In genomic region chrX:151396827-151397740, GRCh38 we compare ENCODE assay signal across 1 cellular context.
A peak's percentile ranks its signal among the peaks of the same experiment; 100 is the strongest.
TF ChIP-seq lines count a peak whose summit lies in the region.

VMA21 (plus strand) TSS chrX:151397206; CDS start chrX:151397309, 103 bp downstream.

TF ChIP-seq in K562, 482 proteins besides CTCF, POLR2A, EP300 and RAD21 (continued from another document and continues in another):
- peak; percentile 91 for TF ChIP-seq ZBTB40 (IDR thresholded peaks at IDR 0.05)
- TF ChIP-seq ZBTB40 (CRISPR knock-in tag; IDR thresholded peaks at IDR 0.05) = no peak
- TF ChIP-seq CREM (IDR thresholded peaks at IDR 0.05; ENCODE audit: low read depth) = peak; percentile 84
- no peak for TF ChIP-seq POLR3A (IDR thresholded peaks at IDR 0.05; ENCODE audit: borderline replicate concordance, extremely low read depth, insufficient read depth, insufficient read length)
- TF ChIP-seq MAFK (IDR thresholded peaks at IDR 0.05; ENCODE audit: low read length) = no peak
- TF ChIP-seq IRF2 (CRISPR knock-in tag; IDR thresholded peaks at IDR 0.05) = no peak
- TF ChIP-seq SLC30A9 (CRISPR knock-in tag; IDR thresholded peaks at IDR 0.05) = no peak
- TF ChIP-seq MIER1 (IDR thresholded peaks at IDR 0.05; ENCODE audit: low read depth) = no peak
- TF ChIP-seq ZNF407 (IDR thresholded peaks at IDR 0.05; ENCODE audit: low read depth) = no peak
- TF ChIP-seq CEBPB (tag; IDR thresholded peaks at IDR 0.05) = no peak
- TF ChIP-seq MCM5 (IDR thresholded peaks at IDR 0.05; ENCODE audit: low read depth) = no peak
- no peak for TF ChIP-seq MCM2 (IDR thresholded peaks at IDR 0.05; ENCODE audit: low read depth)
- no peak for TF ChIP-seq ZNF133 (CRISPR knock-in tag; IDR thresholded peaks at IDR 0.05)
- TF ChIP-seq CBFA2T3 (IDR thresholded peaks at IDR 0.05) = no peak
- TF ChIP-seq MAX (CRISPR knock-in tag; IDR thresholded peaks at IDR 0.05) = peak; percentile 83
- no peak for TF ChIP-seq WHSC1 (IDR thresholded peaks at IDR 0.05; ENCODE audit: low read length)
- TF ChIP-seq ZNF347 (CRISPR knock-in tag; IDR thresholded peaks at IDR 0.05; ENCODE audit: low read depth) = no peak
- no peak for TF ChIP-seq ZNF785 (CRISPR knock-in tag; IDR thresholded peaks at IDR 0.05)
- TF ChIP-seq POLR2G (IDR thresholded peaks at IDR 0.05; ENCODE audit: low read depth, low read length) = peak; percentile 93
- TF ChIP-seq U2AF2 (optimal IDR thresholded peaks at IDR 0.05; ENCODE audit: low read depth, low read length) = no peak
- peak; percentile 79 for TF ChIP-seq SUPT5H (IDR thresholded peaks at IDR 0.05)
- no peak for TF ChIP-seq CCAR2 (IDR thresholded peaks at IDR 0.05; ENCODE audit: low read depth, low read length)
- no peak for TF ChIP-seq THRAP3 (IDR thresholded peaks at IDR 0.05; ENCODE audit: borderline replicate concordance)
- no peak for TF ChIP-seq ZNF232 (CRISPR knock-in tag; IDR thresholded peaks at IDR 0.05)
- no peak for TF ChIP-seq ESRRB (CRISPR knock-in tag; IDR thresholded peaks at IDR 0.05; ENCODE audit: borderline replicate concordance)
- TF ChIP-seq BRF2 (IDR thresholded peaks at IDR 0.05; ENCODE audit: borderline replicate concordance, insufficient read depth, insufficient read length) = no peak
- peak; percentile 44; the same call in 1 of the 2 replicates for TF ChIP-seq TOE1 (IDR thresholded peaks at IDR 0.05; ENCODE audit: borderline replicate concordance)
- TF ChIP-seq TOE1 (CRISPR knock-in tag; IDR thresholded peaks at IDR 0.05; ENCODE audit: borderline replicate concordance, low read depth) = no peak
- no peak for TF ChIP-seq CBFA2T2 (conservative IDR thresholded peaks at IDR 0.05)
- no peak for TF ChIP-seq RFX1 (IDR thresholded peaks at IDR 0.05)
- TF ChIP-seq POU5F1 (IDR thresholded peaks at IDR 0.05; ENCODE audit: borderline replicate concordance, low read depth, low read length, partially characterized antibody) = no peak
- no peak for TF ChIP-seq CBX8 (IDR thresholded peaks at IDR 0.05; ENCODE audit: borderline replicate concordance, extremely low read depth, low read depth, low read length, poor library complexity, severe bottlenecking)
- TF ChIP-seq FOXA1 (IDR thresholded peaks at IDR 0.05; ENCODE audit: borderline replicate concordance) = no peak
- TF ChIP-seq ZNF175 (CRISPR knock-in tag; IDR thresholded peaks at IDR 0.05; ENCODE audit: low read depth) = 0 out of 2 replicates have a peak, but pooled peaks have one; percentile 73
- no peak for TF ChIP-seq ZNF740 (CRISPR knock-in tag; IDR thresholded peaks at IDR 0.05)
- no peak for TF ChIP-seq ZNF740 (tag; IDR thresholded peaks at IDR 0.05)
- TF ChIP-seq NCOA4 (IDR thresholded peaks at IDR 0.05; ENCODE audit: partially characterized antibody) = no peak
- no peak for TF ChIP-seq ZNF77 (CRISPR knock-in tag; IDR thresholded peaks at IDR 0.05)
- no peak for TF ChIP-seq FOS (IDR thresholded peaks at IDR 0.05; ENCODE audit: extremely low read depth, insufficient read length)
- TF ChIP-seq ZBTB1 (CRISPR knock-in tag; IDR thresholded peaks at IDR 0.05; ENCODE audit: borderline replicate concordance, low read depth) = peak; percentile 66; the same call in 1 of the 2 replicates
- TF ChIP-seq ETS1 (conservative IDR thresholded peaks at IDR 0.05; ENCODE audit: control insufficient read depth, low read depth, low read length) = peak; percentile 68; the same call in 1 of the 2 replicates
- TF ChIP-seq ZBTB12 (CRISPR knock-in tag; IDR thresholded peaks at IDR 0.05) = no peak
